18 cellular contexts compared by ENCODE assay signal in the genomic region with DNA sequence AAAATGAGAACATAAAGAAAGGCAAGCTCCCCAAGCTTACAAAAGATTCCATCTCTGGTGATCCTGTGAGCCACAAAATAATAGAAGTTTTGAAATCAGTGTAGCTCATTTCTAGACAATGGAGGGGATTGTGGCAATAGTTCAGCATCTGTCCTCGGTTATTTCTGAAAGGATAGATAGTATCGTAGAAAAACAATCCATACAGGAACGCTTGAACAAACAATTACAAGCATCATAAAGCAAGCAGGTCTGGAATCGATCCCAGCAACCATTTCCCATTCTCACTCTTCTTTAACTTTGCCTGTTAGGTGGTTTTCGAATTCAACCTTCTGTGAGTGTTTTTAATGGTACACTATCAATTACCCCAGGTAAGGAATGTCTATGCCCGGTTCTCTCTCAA.
A peak's percentile ranks its signal among the peaks of the same experiment; 100 is the strongest.
DNase-seq lines count a peak whose midpoint lies in the region; ATAC-seq, FAIRE-seq and TF ChIP-seq lines count a peak whose summit lies in the region.
"Had no signal": no experiment of that assay in that cellular context is flagged by ENCODE, and none has a peak within 500 bp of the region (broad histone marks: within the 10 kb centered on the region; RNA-seq: fewer than 3 reads in every experiment).

No MANE protein-coding gene starts in this region.

- CTCF ChIA-PET in PC-3 (lab: Charles Lee): no interaction called here

- H3K4me3 Mint-ChIP-seq in astrocyte (ENCODE audit: unreplicated experiment): no peak overlapping the region
- H3K4me3 Mint-ChIP-seq: CD8-positive, alpha-beta memory T cell had no signal

- FAIRE-seq in astrocyte (lab: Jason Lieb, UNC): no peak
- FAIRE-seq: GM12892, H54 had no signal

- DNase-seq in NCI-H1092 treated with DMSO at 0.1 percent for 48 hours (lab: John Stamatoyannopoulos, UW) (peak; percentile 25), NCI-H1092 (lab: John Stamatoyannopoulos, UW) (no peak), PC-3 (no peak), astrocyte (ENCODE audit: low read depth) (no peak), pons (ENCODE audit: low spot score) (peak; percentile 19), Right ventricle myocardium superior (no peak), RKO (ENCODE audit: low spot score) (no peak)
- DNase-seq: Caco-2; CD8-positive, alpha-beta memory T cell; DND-41; GDM1 had no signal

- H4K20me1 ChIP-seq in PC-3 (ENCODE audit: low read length): no peaks in the 10 kb centered on the region
- H4K20me1 ChIP-seq in astrocyte (ENCODE audit: insufficient read depth, low read length): no peaks in the 10 kb centered on the region

- intact Hi-C loops in PC-3 (cut with micrococcal nuclease) (loop anchor here (5.0 kb wide), 1 partner anchor 835 kb away; no protein-coding TSS in a partner anchor), Right ventricle myocardium superior (cut with DNase I) (no loop called here)

- BruUV-seq in PC-3 (replicated peaks; lab: Mats Ljungman, UMichigan): no TSS peak

- H3K27ac ChIP-seq in PC-3 (ENCODE audit: low read length) (no peak overlapping the region), astrocyte (ENCODE audit: low read depth, low read length) (no peak overlapping the region)
- H3K27ac ChIP-seq: 22Rv1, GM23248, HL-60 had no signal

- H3K4me2 ChIP-seq in PC-3 (ENCODE audit: low read length) (no peak overlapping the region), astrocyte (ENCODE audit: low read length) (no peak overlapping the region)

- ATAC-seq in PC-3: no peak
- ATAC-seq in Right ventricle myocardium superior (ENCODE audit: poor library complexity): no peak
- ATAC-seq in HG03025 (IDR thresholded peaks at IDR 0.05; ENCODE audit: low FRiP score, unreplicated experiment): no peak
- ATAC-seq: HCT116 had no signal

- no peaks in the 10 kb centered on the region for H3K36me3 Mint-ChIP-seq in astrocyte (ENCODE audit: low read depth, unreplicated experiment)
- H3K36me3 Mint-ChIP-seq: CD8-positive, alpha-beta memory T cell had no signal

- H3K27me3 Mint-ChIP-seq in astrocyte (ENCODE audit: low read depth, unreplicated experiment): peaks cover 4% of the 10 kb centered on the region
- H3K27me3 Mint-ChIP-seq: CD8-positive, alpha-beta memory T cell had no signal

- peaks cover 9% of the 10 kb centered on the region for H3K4me1 ChIP-seq in PC-3 (ENCODE audit: insufficient read depth, low read length)
- H3K4me1 ChIP-seq in astrocyte (ENCODE audit: insufficient read depth, low read length): no peaks in the 10 kb centered on the region

- H3K36me3 ChIP-seq in PC-3 (ENCODE audit: low read depth, low read length) (no peaks in the 10 kb centered on the region), astrocyte (ENCODE audit: insufficient read depth, low read length) (no peaks in the 10 kb centered on the region)

- no peak overlapping the region for H3K27ac Mint-ChIP-seq in astrocyte (ENCODE audit: unreplicated experiment)
- H3K27ac Mint-ChIP-seq: CD8-positive, alpha-beta memory T cell had no signal

- H3K9ac ChIP-seq in PC-3 (ENCODE audit: low read length): no peak overlapping the region
- no peak overlapping the region for H3K9ac ChIP-seq in astrocyte (ENCODE audit: low read length)
- H3K9ac ChIP-seq: GM23248 had no signal

- H2AFZ ChIP-seq in PC-3 (ENCODE audit: low read length) (0 out of 2 replicates have a peak overlapping the region, but pooled peaks have one; percentile 13), astrocyte (ENCODE audit: low read depth, low read length) (peak overlapping the region; percentile 32)
- H2AFZ ChIP-seq: GM23248 had no signal

- H3K4me1 Mint-ChIP-seq in astrocyte (ENCODE audit: low read depth, unreplicated experiment): peaks cover 4% of the 10 kb centered on the region
- H3K4me1 Mint-ChIP-seq: CD8-positive, alpha-beta memory T cell had no signal

- H3F3A ChIP-seq in PC-3 (ENCODE audit: low read length, unreplicated experiment): no peaks in the 10 kb centered on the region

- no peaks in the 10 kb centered on the region for H3K79me2 ChIP-seq in PC-3 (ENCODE audit: low read length)
- H3K79me2 ChIP-seq in astrocyte (ENCODE audit: insufficient read depth, low read length): no peaks in the 10 kb centered on the region

- no peaks in the 10 kb centered on the region for H3K9me3 ChIP-seq in PC-3 (ENCODE audit: low read length)
- no peaks in the 10 kb centered on the region for H3K9me3 ChIP-seq in astrocyte (ENCODE audit: insufficient read depth, low read depth, low read length)
- H3K9me3 ChIP-seq: Caco-2 had no signal

- H3K9me3 Mint-ChIP-seq in astrocyte (ENCODE audit: unreplicated experiment): peaks cover 2% of the 10 kb centered on the region

- no peaks in the 10 kb centered on the region for H3K9me2 ChIP-seq in PC-3 (replicated peaks; ENCODE audit: low read length)

- TF ChIP-seq CTCF in PC-3 (conservative IDR thresholded peaks at IDR 0.05; ENCODE audit: low read depth, low read length) (no peak), astrocyte (IDR thresholded peaks at IDR 0.05; ENCODE audit: insufficient read depth, low read depth, low read length) (no peak)

- no peaks in the 10 kb centered on the region for H3K27me3 ChIP-seq in PC-3 (ENCODE audit: low read length)
- H3K27me3 ChIP-seq in astrocyte (ENCODE audit: insufficient read depth, low read length): peaks cover 2% of the 10 kb centered on the region

- H3K4me3 ChIP-seq in PC-3 (ENCODE audit: low read length): no peak overlapping the region
- H3K4me3 ChIP-seq in astrocyte (ENCODE audit: insufficient read depth, low read depth, low read length): no peak overlapping the region
- H3K4me3 ChIP-seq: GM23248 had no signal

- POLR2A ChIA-PET in PC-3 (lab: Charles Lee; ENCODE audit: unreplicated experiment): no interaction called here

Comparison
In these comparisons a context has a peak if more than half of its experiments do, and no peak if none do; other contexts are left out.
1. DNase-seq: peak in NCI-H1092 treated with DMSO at 0.1 percent for 48 hours (single experiment) and pons (single experiment); none in NCI-H1092 (single experiment), PC-3 (single experiment), astrocyte (single experiment), Right ventricle myocardium superior (single experiment) and RKO (single experiment).